In the genomic region with DNA sequence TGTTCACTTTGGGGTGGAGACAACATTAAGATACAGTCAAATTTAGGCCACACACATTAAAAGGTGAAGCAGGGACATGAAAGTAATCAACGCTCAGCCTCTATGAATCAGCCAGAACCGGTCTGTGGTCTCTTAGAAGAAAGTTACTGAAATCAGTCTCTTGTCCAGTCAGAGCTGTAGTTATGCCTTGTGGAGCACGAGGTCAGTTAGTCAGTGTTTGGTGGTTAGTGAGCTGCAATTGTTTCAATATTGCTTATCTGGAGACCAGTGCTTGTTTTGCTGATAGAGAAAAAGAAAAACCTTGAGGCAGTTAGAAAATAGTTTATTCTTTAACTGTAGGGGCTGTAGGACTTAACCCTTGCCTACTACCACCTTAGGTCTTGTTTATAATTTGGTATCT, we compare ENCODE assay signal across 8 cellular contexts.
DNase-seq lines count a peak whose midpoint lies in the region; ATAC-seq and TF ChIP-seq lines count a peak whose summit lies in the region.

No MANE protein-coding gene starts in this region.

- DNase-seq in LHCN-M2 (ENCODE audit: low read depth) (peak; percentile 84), kidney glomerular epithelial cell (lab: John Stamatoyannopoulos, UW) (peak; percentile 98), NCI-H1092 treated with DMSO at 0.1 percent for 48 hours (lab: John Stamatoyannopoulos, UW) (no peak), iPS-NIHi7 (ENCODE audit: extremely low spot score) (no peak), NCI-H1694 (lab: John Stamatoyannopoulos, UW) (no peak), GDM1 (lab: John Stamatoyannopoulos, UW) (no peak)

- ATAC-seq in GM18505 (IDR thresholded peaks at IDR 0.05; ENCODE audit: unreplicated experiment) (peak; percentile 96), GM21737 (IDR thresholded peaks at IDR 0.05; ENCODE audit: unreplicated experiment) (peak; percentile 97)

- no peak for TF ChIP-seq POLR2A in GM18505 (IDR thresholded peaks at IDR 0.05; ENCODE audit: borderline replicate concordance, extremely low read depth, insufficient read depth, insufficient read length)

Comparison
In these comparisons a context has a peak if more than half of its experiments do, and no peak if none do; other contexts are left out.
1. DNase-seq: peak in LHCN-M2 (single experiment) and kidney glomerular epithelial cell (single experiment); none in NCI-H1092 treated with DMSO at 0.1 percent for 48 hours (single experiment), iPS-NIHi7 (single experiment), NCI-H1694 (single experiment) and GDM1 (single experiment).